ENCODE assay signal across 1 cellular context in genomic region chr1:179025125-179025974, GRCh38.
TF ChIP-seq lines count a peak whose summit lies in the region.

FAM20B (plus strand) TSS chr1:179025894; CDS start chr1:179043848, 17,954 bp downstream.

TF ChIP-seq in K562, 482 proteins besides CTCF, POLR2A, EP300 and RAD21 (continued from another document and continues in another):
- TF ChIP-seq TSHZ1 (CRISPR knock-in tag; IDR thresholded peaks at IDR 0.05) (no peak), HOXB6 (CRISPR knock-in tag; IDR thresholded peaks at IDR 0.05; ENCODE audit: borderline replicate concordance) (no peak), CREB5 (CRISPR knock-in tag; IDR thresholded peaks at IDR 0.05) (no peak), TCF7L2 (IDR thresholded peaks at IDR 0.05; ENCODE audit: low read depth, low read length) (peak; percentile 84), SRSF3 (IDR thresholded peaks at IDR 0.05; ENCODE audit: insufficient read depth, low read length) (0 out of 2 replicates have a peak, but pooled peaks have one; percentile 41), NCOA1 (IDR thresholded peaks at IDR 0.05; ENCODE audit: low read depth) (peak; percentile 36; the same call in 1 of the 2 replicates), ERF (CRISPR knock-in tag; IDR thresholded peaks at IDR 0.05) (0 out of 2 replicates have a peak, but pooled peaks have one; percentile 29), SRSF9 (IDR thresholded peaks at IDR 0.05; ENCODE audit: borderline replicate concordance, low read depth, low read length) (no peak), CCNT2 (IDR thresholded peaks at IDR 0.05; ENCODE audit: borderline replicate concordance, extremely low read depth, insufficient read length, low read depth, low read length) (peak; percentile 69), LEF1 (IDR thresholded peaks at IDR 0.05) (peak; percentile 35; the same call in 1 of the 2 replicates), CREB3 (tag; conservative IDR thresholded peaks at IDR 0.05; ENCODE audit: low read depth) (no peak), ZBTB11 (CRISPR knock-in tag; IDR thresholded peaks at IDR 0.05) (no peak), HMG20B (CRISPR knock-in tag; IDR thresholded peaks at IDR 0.05) (no peak), CBX8 (IDR thresholded peaks at IDR 0.05; ENCODE audit: borderline replicate concordance, extremely low read depth, low read depth, low read length, poor library complexity, severe bottlenecking) (no peak), TAF9B (IDR thresholded peaks at IDR 0.05; ENCODE audit: partially characterized antibody) (peak; percentile 44), SMARCE1 (IDR thresholded peaks at IDR 0.05) (peak; percentile 78), E2F8 (IDR thresholded peaks at IDR 0.05; ENCODE audit: low read depth, partially characterized antibody) (peak; percentile 41), TAF1 (IDR thresholded peaks at IDR 0.05; ENCODE audit: control insufficient read depth, extremely low read depth, insufficient read depth, low read length, severe bottlenecking) (peak; percentile 78), ZNF384 (IDR thresholded peaks at IDR 0.05; ENCODE audit: low read depth, low read length) (0 out of 2 replicates have a peak, but pooled peaks have one; percentile 8), TCF3 (CRISPR knock-in tag; IDR thresholded peaks at IDR 0.05) (0 out of 2 replicates have a peak, but pooled peaks have one; percentile 4), POLR2B (IDR thresholded peaks at IDR 0.05; ENCODE audit: low read depth, partially characterized antibody) (peak; percentile 66), ZNF407 (IDR thresholded peaks at IDR 0.05; ENCODE audit: low read depth) (peak; percentile 12; the same call in 1 of the 2 replicates), ZNF316 (IDR thresholded peaks at IDR 0.05) (peak; percentile 92), KDM2B (CRISPR knock-in tag; IDR thresholded peaks at IDR 0.05) (peak; percentile 67; the same call in 1 of the 2 replicates), MBD1 (CRISPR knock-in tag; IDR thresholded peaks at IDR 0.05) (peak; percentile 73), EWSR1 (IDR thresholded peaks at IDR 0.05; ENCODE audit: borderline replicate concordance, low read depth, partially characterized antibody) (no peak), ARID2 (IDR thresholded peaks at IDR 0.05) (peak; percentile 54; the same call in 1 of the 2 replicates), PHF21A (IDR thresholded peaks at IDR 0.05; ENCODE audit: borderline replicate concordance, low read depth) (peak; percentile 81; the same call in 1 of the 2 replicates), ATF6 (CRISPR knock-in tag; IDR thresholded peaks at IDR 0.05) (peak; percentile 81; the same call in 1 of the 2 replicates)
